Comparison of ENCODE assay signal across 1 cellular context in the genomic region with DNA sequence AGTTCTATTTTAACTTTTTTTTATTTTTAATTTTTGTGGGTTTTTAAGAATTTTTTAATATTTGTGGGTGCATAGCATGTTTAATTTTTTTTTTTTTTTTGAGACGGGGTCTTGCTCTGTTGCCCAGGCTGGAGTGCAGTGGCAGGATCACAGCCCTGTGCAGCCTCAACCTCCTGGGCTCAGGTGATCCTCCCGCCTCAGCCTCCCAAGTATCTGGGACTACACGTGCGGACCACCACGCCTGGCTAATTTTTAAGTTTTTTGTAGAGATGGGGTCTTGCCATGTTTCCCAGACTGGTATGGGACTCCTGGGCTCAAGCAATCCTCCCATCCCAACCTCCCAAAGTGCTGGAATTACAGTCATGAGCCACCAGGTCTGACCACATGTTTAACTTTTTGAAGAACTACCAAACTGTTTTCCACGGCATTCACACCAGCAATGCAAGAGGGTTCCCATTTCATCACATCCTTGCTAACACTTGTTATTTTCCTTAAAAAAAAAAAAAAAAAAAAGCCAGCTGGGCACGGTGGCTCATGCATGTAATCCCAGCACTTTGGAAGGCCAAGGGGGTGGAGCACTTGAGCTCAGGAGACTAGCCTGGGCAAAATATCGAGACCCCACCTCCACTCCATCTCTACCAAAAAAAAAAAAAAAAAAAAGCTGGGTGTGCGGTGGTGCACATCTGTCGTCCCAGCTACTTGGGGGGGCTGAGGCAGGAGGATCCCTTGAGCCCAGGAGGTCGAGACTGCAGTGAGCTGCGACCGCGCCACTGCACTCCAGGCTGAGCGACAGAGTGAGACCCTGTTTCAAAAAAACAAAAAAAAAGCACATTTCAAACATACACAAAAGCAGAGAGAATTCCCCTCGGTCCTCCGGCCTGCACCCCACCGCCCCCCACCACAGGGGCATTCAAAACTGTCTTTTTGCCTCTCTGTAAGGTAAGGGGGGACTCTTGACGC.
TF ChIP-seq lines count a peak whose summit lies in the region.

No MANE protein-coding gene starts in this region.

TF ChIP-seq in K562, 482 proteins besides CTCF, POLR2A, EP300 and RAD21 (continues in another document):
- TF ChIP-seq, protein P1, sequence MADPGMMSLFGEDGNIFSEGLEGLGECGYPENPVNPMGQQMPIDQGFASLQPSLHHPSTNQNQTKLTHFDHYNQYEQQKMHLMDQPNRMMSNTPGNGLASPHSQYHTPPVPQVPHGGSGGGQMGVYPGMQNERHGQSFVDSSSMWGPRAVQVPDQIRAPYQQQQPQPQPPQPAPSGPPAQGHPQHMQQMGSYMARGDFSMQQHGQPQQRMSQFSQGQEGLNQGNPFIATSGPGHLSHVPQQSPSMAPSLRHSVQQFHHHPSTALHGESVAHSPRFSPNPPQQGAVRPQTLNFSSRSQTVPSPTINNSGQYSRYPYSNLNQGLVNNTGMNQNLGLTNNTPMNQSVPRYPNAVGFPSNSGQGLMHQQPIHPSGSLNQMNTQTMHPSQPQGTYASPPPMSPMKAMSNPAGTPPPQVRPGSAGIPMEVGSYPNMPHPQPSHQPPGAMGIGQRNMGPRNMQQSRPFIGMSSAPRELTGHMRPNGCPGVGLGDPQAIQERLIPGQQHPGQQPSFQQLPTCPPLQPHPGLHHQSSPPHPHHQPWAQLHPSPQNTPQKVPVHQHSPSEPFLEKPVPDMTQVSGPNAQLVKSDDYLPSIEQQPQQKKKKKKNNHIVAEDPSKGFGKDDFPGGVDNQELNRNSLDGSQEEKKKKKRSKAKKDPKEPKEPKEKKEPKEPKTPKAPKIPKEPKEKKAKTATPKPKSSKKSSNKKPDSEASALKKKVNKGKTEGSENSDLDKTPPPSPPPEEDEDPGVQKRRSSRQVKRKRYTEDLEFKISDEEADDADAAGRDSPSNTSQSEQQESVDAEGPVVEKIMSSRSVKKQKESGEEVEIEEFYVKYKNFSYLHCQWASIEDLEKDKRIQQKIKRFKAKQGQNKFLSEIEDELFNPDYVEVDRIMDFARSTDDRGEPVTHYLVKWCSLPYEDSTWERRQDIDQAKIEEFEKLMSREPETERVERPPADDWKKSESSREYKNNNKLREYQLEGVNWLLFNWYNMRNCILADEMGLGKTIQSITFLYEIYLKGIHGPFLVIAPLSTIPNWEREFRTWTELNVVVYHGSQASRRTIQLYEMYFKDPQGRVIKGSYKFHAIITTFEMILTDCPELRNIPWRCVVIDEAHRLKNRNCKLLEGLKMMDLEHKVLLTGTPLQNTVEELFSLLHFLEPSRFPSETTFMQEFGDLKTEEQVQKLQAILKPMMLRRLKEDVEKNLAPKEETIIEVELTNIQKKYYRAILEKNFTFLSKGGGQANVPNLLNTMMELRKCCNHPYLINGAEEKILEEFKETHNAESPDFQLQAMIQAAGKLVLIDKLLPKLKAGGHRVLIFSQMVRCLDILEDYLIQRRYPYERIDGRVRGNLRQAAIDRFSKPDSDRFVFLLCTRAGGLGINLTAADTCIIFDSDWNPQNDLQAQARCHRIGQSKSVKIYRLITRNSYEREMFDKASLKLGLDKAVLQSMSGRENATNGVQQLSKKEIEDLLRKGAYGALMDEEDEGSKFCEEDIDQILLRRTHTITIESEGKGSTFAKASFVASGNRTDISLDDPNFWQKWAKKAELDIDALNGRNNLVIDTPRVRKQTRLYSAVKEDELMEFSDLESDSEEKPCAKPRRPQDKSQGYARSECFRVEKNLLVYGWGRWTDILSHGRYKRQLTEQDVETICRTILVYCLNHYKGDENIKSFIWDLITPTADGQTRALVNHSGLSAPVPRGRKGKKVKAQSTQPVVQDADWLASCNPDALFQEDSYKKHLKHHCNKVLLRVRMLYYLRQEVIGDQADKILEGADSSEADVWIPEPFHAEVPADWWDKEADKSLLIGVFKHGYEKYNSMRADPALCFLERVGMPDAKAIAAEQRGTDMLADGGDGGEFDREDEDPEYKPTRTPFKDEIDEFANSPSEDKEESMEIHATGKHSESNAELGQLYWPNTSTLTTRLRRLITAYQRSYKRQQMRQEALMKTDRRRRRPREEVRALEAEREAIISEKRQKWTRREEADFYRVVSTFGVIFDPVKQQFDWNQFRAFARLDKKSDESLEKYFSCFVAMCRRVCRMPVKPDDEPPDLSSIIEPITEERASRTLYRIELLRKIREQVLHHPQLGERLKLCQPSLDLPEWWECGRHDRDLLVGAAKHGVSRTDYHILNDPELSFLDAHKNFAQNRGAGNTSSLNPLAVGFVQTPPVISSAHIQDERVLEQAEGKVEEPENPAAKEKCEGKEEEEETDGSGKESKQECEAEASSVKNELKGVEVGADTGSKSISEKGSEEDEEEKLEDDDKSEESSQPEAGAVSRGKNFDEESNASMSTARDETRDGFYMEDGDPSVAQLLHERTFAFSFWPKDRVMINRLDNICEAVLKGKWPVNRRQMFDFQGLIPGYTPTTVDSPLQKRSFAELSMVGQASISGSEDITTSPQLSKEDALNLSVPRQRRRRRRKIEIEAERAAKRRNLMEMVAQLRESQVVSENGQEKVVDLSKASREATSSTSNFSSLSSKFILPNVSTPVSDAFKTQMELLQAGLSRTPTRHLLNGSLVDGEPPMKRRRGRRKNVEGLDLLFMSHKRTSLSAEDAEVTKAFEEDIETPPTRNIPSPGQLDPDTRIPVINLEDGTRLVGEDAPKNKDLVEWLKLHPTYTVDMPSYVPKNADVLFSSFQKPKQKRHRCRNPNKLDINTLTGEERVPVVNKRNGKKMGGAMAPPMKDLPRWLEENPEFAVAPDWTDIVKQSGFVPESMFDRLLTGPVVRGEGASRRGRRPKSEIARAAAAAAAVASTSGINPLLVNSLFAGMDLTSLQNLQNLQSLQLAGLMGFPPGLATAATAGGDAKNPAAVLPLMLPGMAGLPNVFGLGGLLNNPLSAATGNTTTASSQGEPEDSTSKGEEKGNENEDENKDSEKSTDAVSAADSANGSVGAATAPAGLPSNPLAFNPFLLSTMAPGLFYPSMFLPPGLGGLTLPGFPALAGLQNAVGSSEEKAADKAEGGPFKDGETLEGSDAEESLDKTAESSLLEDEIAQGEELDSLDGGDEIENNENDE (IDR thresholded peaks at IDR 0.05; ENCODE audit: low read depth, low read length), result no peak
- TF ChIP-seq RNF2 (IDR thresholded peaks at IDR 0.05), result no peak
- TF ChIP-seq JUND (IDR thresholded peaks at IDR 0.05; ENCODE audit: borderline replicate concordance, low read depth, low read length), result no peak
- TF ChIP-seq JUND (tag; IDR thresholded peaks at IDR 0.05; ENCODE audit: borderline replicate concordance, low read depth, low read length), result no peak
- TF ChIP-seq DDX20 (tag; IDR thresholded peaks at IDR 0.05; ENCODE audit: low read depth), result no peak
- no peak for TF ChIP-seq PPARD (CRISPR knock-in tag; IDR thresholded peaks at IDR 0.05)
- peak; percentile 50 for TF ChIP-seq SNRNP70 (optimal IDR thresholded peaks at IDR 0.05; ENCODE audit: low read depth, low read length)
- 0 out of 2 replicates have a peak, but pooled peaks have one; percentile 60 for TF ChIP-seq KDM2B (CRISPR knock-in tag; IDR thresholded peaks at IDR 0.05)
- TF ChIP-seq CHD2 (IDR thresholded peaks at IDR 0.05; ENCODE audit: low read depth, low read length), result no peak
- TF ChIP-seq, protein P2, sequence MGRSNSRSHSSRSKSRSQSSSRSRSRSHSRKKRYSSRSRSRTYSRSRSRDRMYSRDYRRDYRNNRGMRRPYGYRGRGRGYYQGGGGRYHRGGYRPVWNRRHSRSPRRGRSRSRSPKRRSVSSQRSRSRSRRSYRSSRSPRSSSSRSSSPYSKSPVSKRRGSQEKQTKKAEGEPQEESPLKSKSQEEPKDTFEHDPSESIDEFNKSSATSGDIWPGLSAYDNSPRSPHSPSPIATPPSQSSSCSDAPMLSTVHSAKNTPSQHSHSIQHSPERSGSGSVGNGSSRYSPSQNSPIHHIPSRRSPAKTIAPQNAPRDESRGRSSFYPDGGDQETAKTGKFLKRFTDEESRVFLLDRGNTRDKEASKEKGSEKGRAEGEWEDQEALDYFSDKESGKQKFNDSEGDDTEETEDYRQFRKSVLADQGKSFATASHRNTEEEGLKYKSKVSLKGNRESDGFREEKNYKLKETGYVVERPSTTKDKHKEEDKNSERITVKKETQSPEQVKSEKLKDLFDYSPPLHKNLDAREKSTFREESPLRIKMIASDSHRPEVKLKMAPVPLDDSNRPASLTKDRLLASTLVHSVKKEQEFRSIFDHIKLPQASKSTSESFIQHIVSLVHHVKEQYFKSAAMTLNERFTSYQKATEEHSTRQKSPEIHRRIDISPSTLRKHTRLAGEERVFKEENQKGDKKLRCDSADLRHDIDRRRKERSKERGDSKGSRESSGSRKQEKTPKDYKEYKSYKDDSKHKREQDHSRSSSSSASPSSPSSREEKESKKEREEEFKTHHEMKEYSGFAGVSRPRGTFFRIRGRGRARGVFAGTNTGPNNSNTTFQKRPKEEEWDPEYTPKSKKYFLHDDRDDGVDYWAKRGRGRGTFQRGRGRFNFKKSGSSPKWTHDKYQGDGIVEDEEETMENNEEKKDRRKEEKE (IDR thresholded peaks at IDR 0.05; ENCODE audit: borderline replicate concordance in 1 of 2, control insufficient read depth in 1 of 2, low read depth in 2 of 2, low read length in 1 of 2), result no peak
- TF ChIP-seq NCOR1 (IDR thresholded peaks at IDR 0.05), result no peak
- no peak for TF ChIP-seq NFIC (IDR thresholded peaks at IDR 0.05)
- no peak for TF ChIP-seq SPI1 (IDR thresholded peaks at IDR 0.05; ENCODE audit: borderline replicate concordance, low read depth, low read length)
- TF ChIP-seq, protein P3, sequence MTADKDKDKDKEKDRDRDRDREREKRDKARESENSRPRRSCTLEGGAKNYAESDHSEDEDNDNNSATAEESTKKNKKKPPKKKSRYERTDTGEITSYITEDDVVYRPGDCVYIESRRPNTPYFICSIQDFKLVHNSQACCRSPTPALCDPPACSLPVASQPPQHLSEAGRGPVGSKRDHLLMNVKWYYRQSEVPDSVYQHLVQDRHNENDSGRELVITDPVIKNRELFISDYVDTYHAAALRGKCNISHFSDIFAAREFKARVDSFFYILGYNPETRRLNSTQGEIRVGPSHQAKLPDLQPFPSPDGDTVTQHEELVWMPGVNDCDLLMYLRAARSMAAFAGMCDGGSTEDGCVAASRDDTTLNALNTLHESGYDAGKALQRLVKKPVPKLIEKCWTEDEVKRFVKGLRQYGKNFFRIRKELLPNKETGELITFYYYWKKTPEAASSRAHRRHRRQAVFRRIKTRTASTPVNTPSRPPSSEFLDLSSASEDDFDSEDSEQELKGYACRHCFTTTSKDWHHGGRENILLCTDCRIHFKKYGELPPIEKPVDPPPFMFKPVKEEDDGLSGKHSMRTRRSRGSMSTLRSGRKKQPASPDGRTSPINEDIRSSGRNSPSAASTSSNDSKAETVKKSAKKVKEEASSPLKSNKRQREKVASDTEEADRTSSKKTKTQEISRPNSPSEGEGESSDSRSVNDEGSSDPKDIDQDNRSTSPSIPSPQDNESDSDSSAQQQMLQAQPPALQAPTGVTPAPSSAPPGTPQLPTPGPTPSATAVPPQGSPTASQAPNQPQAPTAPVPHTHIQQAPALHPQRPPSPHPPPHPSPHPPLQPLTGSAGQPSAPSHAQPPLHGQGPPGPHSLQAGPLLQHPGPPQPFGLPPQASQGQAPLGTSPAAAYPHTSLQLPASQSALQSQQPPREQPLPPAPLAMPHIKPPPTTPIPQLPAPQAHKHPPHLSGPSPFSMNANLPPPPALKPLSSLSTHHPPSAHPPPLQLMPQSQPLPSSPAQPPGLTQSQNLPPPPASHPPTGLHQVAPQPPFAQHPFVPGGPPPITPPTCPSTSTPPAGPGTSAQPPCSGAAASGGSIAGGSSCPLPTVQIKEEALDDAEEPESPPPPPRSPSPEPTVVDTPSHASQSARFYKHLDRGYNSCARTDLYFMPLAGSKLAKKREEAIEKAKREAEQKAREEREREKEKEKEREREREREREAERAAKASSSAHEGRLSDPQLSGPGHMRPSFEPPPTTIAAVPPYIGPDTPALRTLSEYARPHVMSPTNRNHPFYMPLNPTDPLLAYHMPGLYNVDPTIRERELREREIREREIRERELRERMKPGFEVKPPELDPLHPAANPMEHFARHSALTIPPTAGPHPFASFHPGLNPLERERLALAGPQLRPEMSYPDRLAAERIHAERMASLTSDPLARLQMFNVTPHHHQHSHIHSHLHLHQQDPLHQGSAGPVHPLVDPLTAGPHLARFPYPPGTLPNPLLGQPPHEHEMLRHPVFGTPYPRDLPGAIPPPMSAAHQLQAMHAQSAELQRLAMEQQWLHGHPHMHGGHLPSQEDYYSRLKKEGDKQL (CRISPR knock-in tag; IDR thresholded peaks at IDR 0.05; ENCODE audit: borderline replicate concordance), result no peak
- no peak for TF ChIP-seq L3MBTL2 (IDR thresholded peaks at IDR 0.05)
- TF ChIP-seq POLR2AphosphoS2 (IDR thresholded peaks at IDR 0.05; ENCODE audit: low read length), result no peak
- no peak for TF ChIP-seq ZBTB7A (IDR thresholded peaks at IDR 0.05; ENCODE audit: borderline replicate concordance, control insufficient read depth, low read depth, low read length)
- no peak for TF ChIP-seq SRSF7 (optimal IDR thresholded peaks at IDR 0.05; ENCODE audit: low read depth, low read length)
- TF ChIP-seq BCOR (IDR thresholded peaks at IDR 0.05), result 0 out of 2 replicates have a peak, but pooled peaks have one; percentile 36
- TF ChIP-seq, protein P4, sequence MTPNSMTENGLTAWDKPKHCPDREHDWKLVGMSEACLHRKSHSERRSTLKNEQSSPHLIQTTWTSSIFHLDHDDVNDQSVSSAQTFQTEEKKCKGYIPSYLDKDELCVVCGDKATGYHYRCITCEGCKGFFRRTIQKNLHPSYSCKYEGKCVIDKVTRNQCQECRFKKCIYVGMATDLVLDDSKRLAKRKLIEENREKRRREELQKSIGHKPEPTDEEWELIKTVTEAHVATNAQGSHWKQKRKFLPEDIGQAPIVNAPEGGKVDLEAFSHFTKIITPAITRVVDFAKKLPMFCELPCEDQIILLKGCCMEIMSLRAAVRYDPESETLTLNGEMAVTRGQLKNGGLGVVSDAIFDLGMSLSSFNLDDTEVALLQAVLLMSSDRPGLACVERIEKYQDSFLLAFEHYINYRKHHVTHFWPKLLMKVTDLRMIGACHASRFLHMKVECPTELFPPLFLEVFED (CRISPR knock-in tag; conservative IDR thresholded peaks at IDR 0.05), result 0 out of 2 replicates have a peak, but pooled peaks have one; percentile 76
- no peak for TF ChIP-seq ZNF583 (CRISPR knock-in tag; IDR thresholded peaks at IDR 0.05)
- TF ChIP-seq, protein P5, sequence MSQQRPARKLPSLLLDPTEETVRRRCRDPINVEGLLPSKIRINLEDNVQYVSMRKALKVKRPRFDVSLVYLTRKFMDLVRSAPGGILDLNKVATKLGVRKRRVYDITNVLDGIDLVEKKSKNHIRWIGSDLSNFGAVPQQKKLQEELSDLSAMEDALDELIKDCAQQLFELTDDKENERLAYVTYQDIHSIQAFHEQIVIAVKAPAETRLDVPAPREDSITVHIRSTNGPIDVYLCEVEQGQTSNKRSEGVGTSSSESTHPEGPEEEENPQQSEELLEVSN (IDR thresholded peaks at IDR 0.05; ENCODE audit: borderline replicate concordance in 1 of 2, extremely low read depth in 1 of 2, insufficient read depth in 1 of 2, insufficient read length in 1 of 2, low read depth in 1 of 2, low read length in 1 of 2, poor library complexity in 1 of 2, severe bottlenecking in 1 of 2), result no peak
- no peak for TF ChIP-seq HNRNPLL (IDR thresholded peaks at IDR 0.05; ENCODE audit: low read depth, low read length, poor library complexity, severe bottlenecking)
- no peak for TF ChIP-seq SMC3 (conservative IDR thresholded peaks at IDR 0.05; ENCODE audit: insufficient read depth, low read depth, low read length)
- no peak for TF ChIP-seq MEIS2 (IDR thresholded peaks at IDR 0.05; ENCODE audit: partially characterized antibody)
- TF ChIP-seq KDM5B (IDR thresholded peaks at IDR 0.05; ENCODE audit: insufficient replicate concordance, low read depth, low read length), result no peak
- no peak for TF ChIP-seq U2AF2 (optimal IDR thresholded peaks at IDR 0.05; ENCODE audit: low read depth, low read length)
- TF ChIP-seq POLR3G (IDR thresholded peaks at IDR 0.05; ENCODE audit: extremely low read depth, insufficient read length, insufficient replicate concordance), result no peak
- 0 out of 4 replicates have a peak, but pooled peaks of 1 of the 2 experiments have one; percentile 11 for TF ChIP-seq SIX5 (IDR thresholded peaks at IDR 0.05; ENCODE audit: borderline replicate concordance in 1 of 2, insufficient read depth in 1 of 2, low read depth in 1 of 2, low read length in 2 of 2)
